In genomic region chr18:48629730-48630324, GRCh38 we compare ENCODE assay signal across 11 cellular contexts.
DNase-seq lines count a peak whose midpoint lies in the region; ATAC-seq and TF ChIP-seq lines count a peak whose summit lies in the region.
"Had no signal": no experiment of that assay in that cellular context is flagged by ENCODE, and none has a peak within 500 bp of the region (broad histone marks: within the 10 kb centered on the region; RNA-seq: fewer than 3 reads in every experiment).

No MANE protein-coding gene starts in this region.

- peaks cover 24% of the 10 kb centered on the region for H3K4me1 Mint-ChIP-seq in nephron
- H3K4me1 Mint-ChIP-seq: memory B cell had no signal

- no peak overlapping the region for H4K8ac ChIP-seq in neuronal stem cell (ENCODE audit: low read depth, low read length)

- no peak overlapping the region for H2BK15ac ChIP-seq in neuronal stem cell (ENCODE audit: low read length)

- no peak overlapping the region for H3K4me3 Mint-ChIP-seq in nephron
- H3K4me3 Mint-ChIP-seq: activated T-cell treated with anti-CD3 and anti-CD28 coated beads, Interleukin-2, amount 50 U/mL, for 4 hours; memory B cell had no signal

- H3K4ac ChIP-seq in neuronal stem cell (ENCODE audit: low read length), result no peak overlapping the region

- WGBS in neuronal stem cell (ENCODE audit: extremely low coverage in 2 of 2, insufficient read length in 2 of 2, insufficient replicate concordance in 1 of 2), 2 donors, result no CpG with 5 or more reads among the region's 7 CpGs

- H2AK5ac ChIP-seq in neuronal stem cell (ENCODE audit: low read depth, low read length), result no peak overlapping the region

- H3K79me1 ChIP-seq in neuronal stem cell (ENCODE audit: low read depth, low read length), result peaks cover 2% of the 10 kb centered on the region

- H3K27ac Mint-ChIP-seq in nephron, result peak overlapping the region in 2 of 3 experiments; percentile 53 to 66
- H3K27ac Mint-ChIP-seq: memory B cell had no signal

- H3K18ac ChIP-seq in neuronal stem cell (ENCODE audit: low read length), result no peak overlapping the region

- H3K9ac ChIP-seq in neuronal stem cell (ENCODE audit: low read depth, low read length, poor library complexity), result no peak overlapping the region

- H2BK12ac ChIP-seq in neuronal stem cell (ENCODE audit: low read length), result no peak overlapping the region

- H3K23ac ChIP-seq in neuronal stem cell (ENCODE audit: low read depth, low read length, poor library complexity), result no peak overlapping the region

- H2BK120ac ChIP-seq in neuronal stem cell (ENCODE audit: low read depth, low read length), result no peak overlapping the region

- no peak overlapping the region for H3K27ac ChIP-seq in neuronal stem cell (replicated peaks; ENCODE audit: low read length)

- no peak overlapping the region for H3K4me2 ChIP-seq in neuronal stem cell (ENCODE audit: insufficient read depth, low read length, poor library complexity, severe bottlenecking)

- no peak overlapping the region for H3K4me3 ChIP-seq in epithelial cell of proximal tubule (ENCODE audit: low read depth, low read length)
- H3K4me3 ChIP-seq in neuronal stem cell (ENCODE audit: low read length in 2 of 2), result no peak overlapping the region
- H3K4me3 ChIP-seq in mucosa of descending colon, result no peak overlapping the region

- no peak overlapping the region for H2BK5ac ChIP-seq in neuronal stem cell (ENCODE audit: low read length)

- H3K4me1 ChIP-seq in neuronal stem cell (ENCODE audit: control insufficient read depth in 2 of 2, insufficient read depth in 1 of 2, low read depth in 1 of 2, low read length in 2 of 2) (peaks cover 10% of the 10 kb centered on the region in 2 donors), mucosa of descending colon (ENCODE audit: low read depth) (no peaks in the 10 kb centered on the region)

- peaks cover 18% of the 10 kb centered on the region for H3K36me3 Mint-ChIP-seq in nephron (ENCODE audit: low read depth)

- ATAC-seq in HG02938 (IDR thresholded peaks at IDR 0.05; ENCODE audit: unreplicated experiment), result no peak
- ATAC-seq in HG03460 (IDR thresholded peaks at IDR 0.05; ENCODE audit: unreplicated experiment), result no peak
- ATAC-seq in mucosa of descending colon, result no peak
- ATAC-seq: activated T-cell treated with anti-CD3 and anti-CD28 coated beads, Interleukin-2, amount 50 U/mL, for 4 hours had no signal

- H2AFZ ChIP-seq in neuronal stem cell (ENCODE audit: low read length), result no peak overlapping the region

- intact Hi-C loops in mucosa of descending colon (cut with DNase I, micrococcal nuclease), result no loop called here

- H3K27me3 ChIP-seq in neuronal stem cell (ENCODE audit: control insufficient read depth in 3 of 3, insufficient read depth in 3 of 3, low read depth in 1 of 3, low read length in 3 of 3), result no peaks in the 10 kb centered on the region

- no peak overlapping the region for H3K14ac ChIP-seq in neuronal stem cell (ENCODE audit: low read length)

- H4K91ac ChIP-seq in neuronal stem cell (ENCODE audit: low read depth, low read length, poor library complexity), result no peak overlapping the region

- DNase-seq in COLO829 (ENCODE audit: low spot score) (peak; percentile 86), RKO (ENCODE audit: low spot score) (peak; percentile 28), epithelial cell of proximal tubule (ENCODE audit: low read depth) (peak; percentile 58), neuronal stem cell (ENCODE audit: low spot score) (no peak), mucosa of descending colon (no peak)
- DNase-seq: activated T-cell treated with anti-CD3 and anti-CD28 coated beads, Interleukin-2, amount 50 U/mL, for 4 hours; NCI-H1092 had no signal

- H3K36me3 ChIP-seq in neuronal stem cell (replicated peaks in 1 of 2; ENCODE audit: control insufficient read depth in 2 of 2, insufficient read depth in 2 of 2, low read length in 2 of 2) (no peaks in the 10 kb centered on the region), mucosa of descending colon (ENCODE audit: low read depth) (no peaks in the 10 kb centered on the region)

- no peaks in the 10 kb centered on the region for H3K9me3 Mint-ChIP-seq in nephron
- H3K9me3 Mint-ChIP-seq: activated T-cell treated with anti-CD3 and anti-CD28 coated beads, Interleukin-2, amount 50 U/mL, for 4 hours; memory B cell had no signal

- H3K27me3 Mint-ChIP-seq in nephron (ENCODE audit: low read depth), result no peaks in the 10 kb centered on the region

- H3K9me3 ChIP-seq in neuronal stem cell (replicated peaks in 1 of 2; ENCODE audit: control insufficient read depth in 2 of 2, insufficient read depth in 1 of 2, low read depth in 1 of 2, low read length in 2 of 2), result no peaks in the 10 kb centered on the region
- H3K9me3 ChIP-seq in mucosa of descending colon, result no peaks in the 10 kb centered on the region

- TF ChIP-seq CTCF in epithelial cell of proximal tubule (conservative IDR thresholded peaks at IDR 0.05; ENCODE audit: low read depth, low read length), result no peak
- TF ChIP-seq CTCF in nephron (IDR thresholded peaks at IDR 0.05; ENCODE audit: unreplicated experiment in 3 of 3), result no peak
- TF ChIP-seq CTCF in mucosa of descending colon (IDR thresholded peaks at IDR 0.05), result no peak

Comparison
In these comparisons a context has a peak if more than half of its experiments do, and no peak if none do; other contexts are left out.
1. DNase-seq: peak in COLO829 (single experiment), RKO (single experiment) and epithelial cell of proximal tubule (single experiment); none in neuronal stem cell (single experiment) and mucosa of descending colon (0 of 3).